ENCODE assay signal across 19 cellular contexts in the genomic region with DNA sequence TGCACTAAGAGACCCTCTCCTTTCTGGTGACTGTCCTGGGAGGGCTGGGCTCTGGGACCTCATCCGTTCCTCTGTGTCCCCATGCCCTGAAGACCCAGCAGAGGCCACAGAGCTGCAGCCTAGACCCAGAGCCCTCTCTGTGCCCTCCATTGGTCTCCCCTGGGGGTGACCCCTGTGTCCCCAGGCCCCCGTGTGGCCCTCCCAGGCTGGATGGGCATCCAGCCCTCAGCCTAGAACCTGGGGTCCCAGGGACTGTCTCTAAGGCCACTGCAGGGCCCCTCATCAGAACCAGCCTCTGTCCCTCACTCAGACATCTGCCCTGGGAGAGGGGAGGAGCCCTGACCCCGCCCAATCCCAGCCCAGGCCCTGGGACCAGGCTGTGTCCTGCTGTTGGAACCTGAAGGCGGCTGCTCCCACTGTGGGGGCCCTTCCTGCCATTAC. TPM values are rescaled to one million over a fixed set of nuclear protein-coding genes. Genes with fewer than 3 reads are reported as not detected.
DNase-seq lines count a peak whose midpoint lies in the region; ATAC-seq and TF ChIP-seq lines count a peak whose summit lies in the region.
"Had no signal": no experiment of that assay in that cellular context is flagged by ENCODE, and none has a peak within 500 bp of the region (broad histone marks: within the 10 kb centered on the region; RNA-seq: fewer than 3 reads in every experiment).

No MANE protein-coding gene starts in this region.

- H2AFZ ChIP-seq in neuronal stem cell (ENCODE audit: low read length): no peak overlapping the region

- H3K27ac ChIP-seq in neuronal stem cell (replicated peaks; ENCODE audit: low read length): no peak overlapping the region
- H3K27ac ChIP-seq: SJSA1 had no signal

- H3K4me2 ChIP-seq in neuronal stem cell (ENCODE audit: insufficient read depth, low read length, poor library complexity, severe bottlenecking): peak overlapping the region; percentile 11

- no peaks in the 10 kb centered on the region for H3K9me3 ChIP-seq in neuronal stem cell (replicated peaks in 1 of 2; ENCODE audit: control insufficient read depth in 2 of 2, insufficient read depth in 1 of 2, low read depth in 1 of 2, low read length in 2 of 2)
- H3K9me3 ChIP-seq: SJSA1 had no signal

- H3K4ac ChIP-seq in neuronal stem cell (ENCODE audit: low read length): no peak overlapping the region

- no peak overlapping the region for H2BK15ac ChIP-seq in neuronal stem cell (ENCODE audit: low read length)

- TF ChIP-seq CTCF in chondrocyte (IDR thresholded peaks at IDR 0.05): no peak
- TF ChIP-seq CTCF in GM13977 (IDR thresholded peaks at IDR 0.05; ENCODE audit: extremely low read depth, insufficient read depth, missing control alignments): no peak

- peak; percentile 55 for ATAC-seq in stimulated activated naive CD8-positive, alpha-beta T cell treated with anti-CD3 and anti-CD28 coated beads, Interleukin-15, amount 100 ng/mL, for 72 hours
- no peak for ATAC-seq in stimulated activated naive CD8-positive, alpha-beta T cell treated with anti-CD3 and anti-CD28 coated beads, Interleukin-15, Interleukin-2, amounts not matched to agents 100 U/mL and 50 U/mL, for 24 hours
- no peak for ATAC-seq in HG03280 (IDR thresholded peaks at IDR 0.05; ENCODE audit: unreplicated experiment)
- ATAC-seq: HCT116 had no signal

- no peak for DNase-seq in stimulated activated naive CD8-positive, alpha-beta T cell treated with anti-CD3 and anti-CD28 coated beads, Interleukin-15, amount 100 ng/mL, for 72 hours
- no peak for DNase-seq in stimulated activated naive CD8-positive, alpha-beta T cell treated with anti-CD3 and anti-CD28 coated beads, Interleukin-15, Interleukin-2, amounts not matched to agents 100 U/mL and 50 U/mL, for 24 hours
- DNase-seq in chondrocyte (ENCODE audit: low spot score) (peak; percentile 62), neuronal stem cell (ENCODE audit: low spot score) (no peak), GF-D8 (lab: John Stamatoyannopoulos, UW) (no peak), GM13977 (ENCODE audit: low spot score) (no peak), NCI-H146 (lab: John Stamatoyannopoulos, UW) (no peak)
- DNase-seq: COR-L47, DMS153, EL, KBM-7, NCI-H1048, NCI-H2081 treated with DMSO at 0.1 percent for 48 hours, NCI-H510A, NCI-H774 had no signal

- H3K9ac ChIP-seq in neuronal stem cell (ENCODE audit: low read depth, low read length, poor library complexity): no peak overlapping the region

- no peaks in the 10 kb centered on the region for H3K36me3 ChIP-seq in neuronal stem cell (replicated peaks in 1 of 2; ENCODE audit: control insufficient read depth in 2 of 2, insufficient read depth in 2 of 2, low read length in 2 of 2)
- H3K36me3 ChIP-seq: SJSA1 had no signal

- H3K9me3 Mint-ChIP-seq in stimulated activated naive CD8-positive, alpha-beta T cell treated with anti-CD3 and anti-CD28 coated beads, Interleukin-15, amount 100 ng/mL, for 72 hours: no peaks in the 10 kb centered on the region
- H3K9me3 Mint-ChIP-seq in chondrocyte (ENCODE audit: low read depth): no peaks in the 10 kb centered on the region

- H3K27me3 ChIP-seq in neuronal stem cell (ENCODE audit: control insufficient read depth in 3 of 3, insufficient read depth in 3 of 3, low read depth in 1 of 3, low read length in 3 of 3): peaks cover 0 to 7% (median 0%) of the 10 kb centered on the region in 3 experiments

- H3K36me3 Mint-ChIP-seq in chondrocyte (ENCODE audit: low read depth): peaks cover 1% of the 10 kb centered on the region

- no peak overlapping the region for H4K8ac ChIP-seq in neuronal stem cell (ENCODE audit: low read depth, low read length)

- H2BK12ac ChIP-seq in neuronal stem cell (ENCODE audit: low read length): no peak overlapping the region

- H3K4me3 ChIP-seq in neuronal stem cell (ENCODE audit: low read length in 2 of 2): no peak overlapping the region
- H3K4me3 ChIP-seq: SJSA1 had no signal

- H2AK5ac ChIP-seq in neuronal stem cell (ENCODE audit: low read depth, low read length): no peak overlapping the region

- no peak overlapping the region for H2BK5ac ChIP-seq in neuronal stem cell (ENCODE audit: low read length)

- H2BK120ac ChIP-seq in neuronal stem cell (ENCODE audit: low read depth, low read length): no peak overlapping the region

- H3K23ac ChIP-seq in neuronal stem cell (ENCODE audit: low read depth, low read length, poor library complexity): no peak overlapping the region

- H3K18ac ChIP-seq in neuronal stem cell (ENCODE audit: low read length): no peak overlapping the region

- no CpG with 5 or more reads among the region's 4 CpGs for WGBS in neuronal stem cell (ENCODE audit: extremely low coverage in 2 of 2, insufficient read length in 2 of 2, insufficient replicate concordance in 1 of 2), 2 donors

- H4K91ac ChIP-seq in neuronal stem cell (ENCODE audit: low read depth, low read length, poor library complexity): no peak overlapping the region

- no peak overlapping the region for H3K14ac ChIP-seq in neuronal stem cell (ENCODE audit: low read length)

- no peaks in the 10 kb centered on the region for H3K4me1 ChIP-seq in neuronal stem cell (ENCODE audit: control insufficient read depth in 2 of 2, insufficient read depth in 1 of 2, low read depth in 1 of 2, low read length in 2 of 2)
- H3K4me1 ChIP-seq: SJSA1 had no signal

- in situ Hi-C loops in GM13977 (cut with MboI; ENCODE audit: low pct_unique_long_range_greater_than_20kb, low sequenced_read_pairs, unreplicated experiment): no loop called here

- H3K79me1 ChIP-seq in neuronal stem cell (ENCODE audit: low read depth, low read length): no peaks in the 10 kb centered on the region

- no peak overlapping the region for H3K4me3 Mint-ChIP-seq in stimulated activated naive CD8-positive, alpha-beta T cell treated with anti-CD3 and anti-CD28 coated beads, Interleukin-15, amount 100 ng/mL, for 72 hours
- H3K4me3 Mint-ChIP-seq in chondrocyte (ENCODE audit: unreplicated experiment): no peak overlapping the region

- no peak overlapping the region for H3K27ac Mint-ChIP-seq in stimulated activated naive CD8-positive, alpha-beta T cell treated with anti-CD3 and anti-CD28 coated beads, Interleukin-15, amount 100 ng/mL, for 72 hours
- H3K27ac Mint-ChIP-seq in chondrocyte (ENCODE audit: unreplicated experiment): no peak overlapping the region

- peaks cover 7% of the 10 kb centered on the region for H3K4me1 Mint-ChIP-seq in stimulated activated naive CD8-positive, alpha-beta T cell treated with anti-CD3 and anti-CD28 coated beads, Interleukin-15, amount 100 ng/mL, for 72 hours
- H3K4me1 Mint-ChIP-seq in chondrocyte (ENCODE audit: low read depth): no peaks in the 10 kb centered on the region

- H3K27me3 Mint-ChIP-seq in stimulated activated naive CD8-positive, alpha-beta T cell treated with anti-CD3 and anti-CD28 coated beads, Interleukin-15, amount 100 ng/mL, for 72 hours: peaks cover 41% of the 10 kb centered on the region
- peaks cover 11% of the 10 kb centered on the region for H3K27me3 Mint-ChIP-seq in chondrocyte (ENCODE audit: low read depth)

RNA-seq across cellular contexts. Expression of a gene that starts 5.7 kb away (rescaled TPM):
- total RNA-seq in chondrocyte: not detected in 3 replicates
- polyA plus RNA-seq in neuronal stem cell (2013, experiment 1 of 2): not detected
- not detected for polyA plus RNA-seq in neuronal stem cell (2013, experiment 2 of 2)
- total RNA-seq: MCF 10A, SJSA1 had no signal

RNA-seq across cellular contexts. Expression of a gene that starts 57.7 kb away (rescaled TPM):
- not detected in 3 replicates for total RNA-seq in chondrocyte
- 0.26 TPM for polyA plus RNA-seq in neuronal stem cell (2013, experiment 1 of 2)
- 0.26 TPM for polyA plus RNA-seq in neuronal stem cell (2013, experiment 2 of 2)
- total RNA-seq: MCF 10A, SJSA1 had no signal
